Comparison of ENCODE assay signal across 8 cellular contexts in the genomic region with DNA sequence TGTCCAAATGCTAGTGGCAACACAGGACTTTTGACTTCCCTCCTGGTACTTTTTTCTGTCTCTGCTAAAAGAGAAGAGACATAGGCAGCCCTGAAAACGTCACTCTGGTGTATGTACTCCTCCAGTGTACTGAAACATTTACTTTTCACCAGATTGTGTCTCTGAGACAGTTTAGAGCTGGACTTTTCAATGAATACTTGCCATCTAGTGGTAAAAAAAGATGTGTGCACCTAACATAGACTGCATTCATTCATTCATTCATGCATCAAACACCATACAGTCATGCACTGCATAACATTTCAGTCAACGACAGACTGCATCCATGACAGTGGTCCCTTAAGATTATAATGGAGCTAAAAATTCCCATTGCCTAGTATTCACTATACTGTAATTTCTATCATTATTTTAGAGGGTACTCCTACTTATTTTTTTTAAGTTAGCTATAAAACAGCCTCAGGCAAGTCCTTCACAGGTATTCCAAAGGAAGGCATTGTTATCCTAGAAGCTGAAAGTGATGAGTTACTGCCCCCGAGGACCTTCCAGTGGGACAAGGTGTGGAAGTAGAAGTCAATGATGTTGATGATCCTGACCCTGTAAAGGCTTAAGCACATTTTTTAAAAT.
DNase-seq lines count a peak whose midpoint lies in the region; ATAC-seq and TF ChIP-seq lines count a peak whose summit lies in the region.

No MANE protein-coding gene starts in this region.

- H2BK20ac ChIP-seq in IMR-90 (ENCODE audit: low read depth, low read length): no peak overlapping the region

- no peak overlapping the region for H3K23ac ChIP-seq in IMR-90 (ENCODE audit: low read depth, low read length)

- no peak overlapping the region for H4K8ac ChIP-seq in IMR-90 (ENCODE audit: low read depth in 2 of 2, low read length in 2 of 2)

- H3K27ac ChIP-seq in IMR-90 (ENCODE audit: insufficient read depth, low read length) (no peak overlapping the region), left ventricle myocardium inferior (replicated peaks) (no peak overlapping the region), suprapubic skin (no peak overlapping the region)

- no peaks in the 10 kb centered on the region for H3K9me3 ChIP-seq in IMR-90 (ENCODE audit: control insufficient read depth, insufficient read depth, low read length)
- peaks cover 7% of the 10 kb centered on the region for H3K9me3 ChIP-seq in left ventricle myocardium inferior (replicated peaks)
- peaks cover 1% of the 10 kb centered on the region for H3K9me3 ChIP-seq in suprapubic skin

- H3K14ac ChIP-seq in IMR-90 (replicated peaks; ENCODE audit: low read depth, low read length): no peak overlapping the region

- TF ChIP-seq CTCF in IMR-90 (conservative IDR thresholded peaks at IDR 0.05; ENCODE audit: low read depth, low read length) (peak; percentile 66), WTC11 (IDR thresholded peaks at IDR 0.05) (no peak), left ventricle myocardium inferior (IDR thresholded peaks at IDR 0.05; ENCODE audit: borderline replicate concordance) (peak; percentile 72), suprapubic skin (IDR thresholded peaks at IDR 0.05) (peak; percentile 32 to 50)

- no TSS peak for BruUV-seq in IMR-90 (replicated peaks; lab: Mats Ljungman, UMichigan)

- in situ Hi-C loops in IMR-90 (cut with MboI; ENCODE audit: low sequenced_read_pairs): loop anchor here (5.0 kb wide), 1 partner anchor 186 kb away; the partner anchor contains the start of gene SPON1

- H4K91ac ChIP-seq in IMR-90 (ENCODE audit: insufficient read depth, low read depth, low read length): no peak overlapping the region

- H2BK15ac ChIP-seq in IMR-90 (ENCODE audit: low read depth, low read length): no peak overlapping the region

- TF ChIP-seq RAD21 in IMR-90 (IDR thresholded peaks at IDR 0.05; ENCODE audit: low read length): peak; percentile 72

- no peaks in the 10 kb centered on the region for H3K9me1 ChIP-seq in IMR-90 (ENCODE audit: insufficient read depth, low read length)

- no peak overlapping the region for H3K9ac ChIP-seq in IMR-90 (ENCODE audit: low read depth, low read length)

- DNase-seq in activated CD4-positive, alpha-beta T cell treated with anti-CD3 and anti-CD28 coated beads, Interleukin-2, amount 10 ng/mL, durations not matched to agents 7 days and 5 days: peak; percentile 13
- DNase-seq in activated CD4-positive, alpha-beta T cell treated with anti-CD3 and anti-CD28 coated beads, Interleukin-2, amount 50 U/mL, for 4 hours: no peak
- peak; percentile 44 for DNase-seq in IMR-90
- DNase-seq in WTC11 (ENCODE audit: low spot score): no peak
- DNase-seq in left ventricle myocardium inferior: no peak
- DNase-seq in suprapubic skin (ENCODE audit: low spot score in 2 of 2): no peak
- no peak for DNase-seq in H7
- no peak for DNase-seq in activated CD4-positive, alpha-beta T cell treated with anti-CD3 and anti-CD28 coated beads for 4 hours

- H3K4me3 Mint-ChIP-seq in activated CD4-positive, alpha-beta T cell treated with anti-CD3 and anti-CD28 coated beads, Interleukin-2, amount 10 ng/mL, durations not matched to agents 7 days and 5 days: no peak overlapping the region
- H3K4me3 Mint-ChIP-seq in WTC11: no peak overlapping the region

- no peaks in the 10 kb centered on the region for H3K79me1 ChIP-seq in IMR-90 (ENCODE audit: low read depth in 1 of 2, low read length in 2 of 2)

- H3K9me3 Mint-ChIP-seq in activated CD4-positive, alpha-beta T cell treated with anti-CD3 and anti-CD28 coated beads, Interleukin-2, amount 10 ng/mL, durations not matched to agents 7 days and 5 days: peaks cover 6% of the 10 kb centered on the region
- peaks cover 17% of the 10 kb centered on the region for H3K9me3 Mint-ChIP-seq in WTC11

- no peak for TF ChIP-seq EP300 in suprapubic skin (IDR thresholded peaks at IDR 0.05)

- POLR2A ChIA-PET in activated CD4-positive, alpha-beta T cell treated with anti-CD3 and anti-CD28 coated beads, Interleukin-2, amount 10 ng/mL, durations not matched to agents 7 days and 5 days (lab: Charles Lee): no interaction called here
- POLR2A ChIA-PET in IMR-90 (lab: Charles Lee; ENCODE audit: unreplicated experiment) (no interaction called here), WTC11 (lab: Charles Lee) (no interaction called here)

- H3K4me2 ChIP-seq in IMR-90 (ENCODE audit: low read depth, low read length): no peak overlapping the region

- CTCF ChIA-PET in activated CD4-positive, alpha-beta T cell treated with anti-CD3 and anti-CD28 coated beads, Interleukin-2, amount 10 ng/mL, durations not matched to agents 7 days and 5 days (lab: Charles Lee): interaction anchor here (0.6 to 1.4 kb wide), 4 partner anchors 33 to 864 kb away, joined by 3 read pairs; no protein-coding TSS in a partner anchor
- CTCF ChIA-PET in IMR-90 (lab: Yijun Ruan, JAX): interaction anchor here (0.6 to 2.5 kb wide), 12 partner anchors 15 to 263 kb away, joined by 3 to 25 read pairs (median 4); no protein-coding TSS in a partner anchor
- CTCF ChIA-PET in WTC11 (lab: Charles Lee): interaction anchor here (0.7 to 1.5 kb wide), 15 partner anchors 25 to 377 kb away, joined by 3 to 7 read pairs (median 3); no protein-coding TSS in a partner anchor

- H3K4me3 ChIP-seq in IMR-90 (ENCODE audit: insufficient read depth, low read depth, low read length) (no peak overlapping the region), left ventricle myocardium inferior (no peak overlapping the region), suprapubic skin (no peak overlapping the region), H7 (ENCODE audit: insufficient read depth, low read depth, low read length) (no peak overlapping the region)

- H2BK120ac ChIP-seq in IMR-90 (ENCODE audit: low read depth, low read length): no peak overlapping the region

- H3K4me1 ChIP-seq in IMR-90 (ENCODE audit: control insufficient read depth, insufficient read depth, low read length) (no peaks in the 10 kb centered on the region), left ventricle myocardium inferior (no peaks in the 10 kb centered on the region), suprapubic skin (no peaks in the 10 kb centered on the region)

- peak; percentile 85 for ATAC-seq in IMR-90 (ENCODE audit: low read depth)
- peak; percentile 55; the same call in 1 of the 2 replicates for ATAC-seq in WTC11

- no peak overlapping the region for H3K56ac ChIP-seq in IMR-90 (ENCODE audit: extremely low read depth, insufficient read depth, low read length)

- H4K20me1 ChIP-seq in IMR-90 (ENCODE audit: insufficient read depth, low read length): no peaks in the 10 kb centered on the region

- no peaks in the 10 kb centered on the region for H3K36me3 ChIP-seq in IMR-90 (ENCODE audit: control insufficient read depth, insufficient read depth, low read length)
- H3K36me3 ChIP-seq in left ventricle myocardium inferior: no peaks in the 10 kb centered on the region
- no peaks in the 10 kb centered on the region for H3K36me3 ChIP-seq in suprapubic skin
- H3K36me3 ChIP-seq in H7 (replicated peaks; ENCODE audit: control insufficient read depth, insufficient read depth, low read length): no peaks in the 10 kb centered on the region

- no peak overlapping the region for H3K18ac ChIP-seq in IMR-90 (ENCODE audit: low read depth, low read length)

- dilution Hi-C loops in IMR-90 (cut with HindIII; ENCODE audit: low sequenced_read_pairs, unreplicated experiment): no loop called here

- no peak overlapping the region for H3K27ac Mint-ChIP-seq in activated CD4-positive, alpha-beta T cell treated with anti-CD3 and anti-CD28 coated beads, Interleukin-2, amount 10 ng/mL, durations not matched to agents 7 days and 5 days
- H3K27ac Mint-ChIP-seq in WTC11: no peak overlapping the region

- H4K5ac ChIP-seq in IMR-90 (ENCODE audit: low read depth, low read length): no peak overlapping the region

- no peaks in the 10 kb centered on the region for H3K36me3 Mint-ChIP-seq in activated CD4-positive, alpha-beta T cell treated with anti-CD3 and anti-CD28 coated beads, Interleukin-2, amount 10 ng/mL, durations not matched to agents 7 days and 5 days (ENCODE audit: low read depth)
- peaks cover 7% of the 10 kb centered on the region for H3K36me3 Mint-ChIP-seq in WTC11

- H2BK5ac ChIP-seq in IMR-90 (ENCODE audit: low read depth, low read length, poor library complexity, severe bottlenecking): no peak overlapping the region

- no peak overlapping the region for H2AK9ac ChIP-seq in IMR-90 (replicated peaks; ENCODE audit: low read depth, low read length, poor library complexity)

- TF ChIP-seq POLR2A in IMR-90 (IDR thresholded peaks at IDR 0.05; ENCODE audit: low read depth, low read length) (no peak), suprapubic skin (IDR thresholded peaks at IDR 0.05) (no peak)

- no CpG with 5 or more reads among the region's 3 CpGs for WGBS in IMR-90 (ENCODE audit: extremely low coverage in 2 of 2, insufficient read length in 1 of 2), 2 experiments
- 39% methylated on average over 3 of the region's 3 CpGs for WGBS in suprapubic skin

- no peak overlapping the region for H3K4ac ChIP-seq in IMR-90 (ENCODE audit: low read depth, low read length)

- intact Hi-C loops in IMR-90 (cut with micrococcal nuclease): loop anchor here (1.0 to 5.0 kb wide), 4 partner anchors 100 to 378 kb away; no protein-coding TSS in a partner anchor
- intact Hi-C loops in left ventricle myocardium inferior (cut with micrococcal nuclease): no loop called here

- peaks cover 3% of the 10 kb centered on the region; the same call in 1 of the 2 replicates for H3K27me3 ChIP-seq in IMR-90 (ENCODE audit: control insufficient read depth, insufficient read depth, low read length)
- peaks cover 35% of the 10 kb centered on the region for H3K27me3 ChIP-seq in left ventricle myocardium inferior (ENCODE audit: low read depth)
- H3K27me3 ChIP-seq in suprapubic skin: no peaks in the 10 kb centered on the region
- H3K27me3 ChIP-seq in H7 (ENCODE audit: control insufficient read depth, insufficient read depth, low read length): no peaks in the 10 kb centered on the region

- no peak overlapping the region for H2AFZ ChIP-seq in IMR-90 (replicated peaks; ENCODE audit: low read length, poor library complexity)

- no peak overlapping the region for H2AK5ac ChIP-seq in IMR-90 (ENCODE audit: low read depth, low read length)

- H3K4me1 Mint-ChIP-seq in activated CD4-positive, alpha-beta T cell treated with anti-CD3 and anti-CD28 coated beads, Interleukin-2, amount 10 ng/mL, durations not matched to agents 7 days and 5 days: no peaks in the 10 kb centered on the region
- no peaks in the 10 kb centered on the region for H3K4me1 Mint-ChIP-seq in WTC11

- H3K27me3 Mint-ChIP-seq in activated CD4-positive, alpha-beta T cell treated with anti-CD3 and anti-CD28 coated beads, Interleukin-2, amount 10 ng/mL, durations not matched to agents 7 days and 5 days: no peaks in the 10 kb centered on the region
- no peaks in the 10 kb centered on the region for H3K27me3 Mint-ChIP-seq in WTC11 (ENCODE audit: low read depth)

TF ChIP-seq in WTC11, 78 proteins besides CTCF, POLR2A, EP300 and RAD21 (continues in another document):
- TF ChIP-seq IRF2 (CRISPR knock-in tag; IDR thresholded peaks at IDR 0.05; ENCODE audit: borderline replicate concordance, low read depth) (no peak), ATF3 (CRISPR knock-in tag; conservative IDR thresholded peaks at IDR 0.05) (no peak)

Comparison
In these comparisons a context has a peak if more than half of its experiments do, and no peak if none do; other contexts are left out.
1. DNase-seq: peak in activated CD4-positive, alpha-beta T cell treated with anti-CD3 and anti-CD28 coated beads, Interleukin-2, amount 10 ng/mL, durations not matched to agents 7 days and 5 days (single experiment) and IMR-90 (single experiment); none in activated CD4-positive, alpha-beta T cell treated with anti-CD3 and anti-CD28 coated beads, Interleukin-2, amount 50 U/mL, for 4 hours (0 of 2), WTC11 (single experiment), left ventricle myocardium inferior (single experiment), suprapubic skin (0 of 2), H7 (single experiment) and activated CD4-positive, alpha-beta T cell treated with anti-CD3 and anti-CD28 coated beads for 4 hours (0 of 2).